In the genomic region with DNA sequence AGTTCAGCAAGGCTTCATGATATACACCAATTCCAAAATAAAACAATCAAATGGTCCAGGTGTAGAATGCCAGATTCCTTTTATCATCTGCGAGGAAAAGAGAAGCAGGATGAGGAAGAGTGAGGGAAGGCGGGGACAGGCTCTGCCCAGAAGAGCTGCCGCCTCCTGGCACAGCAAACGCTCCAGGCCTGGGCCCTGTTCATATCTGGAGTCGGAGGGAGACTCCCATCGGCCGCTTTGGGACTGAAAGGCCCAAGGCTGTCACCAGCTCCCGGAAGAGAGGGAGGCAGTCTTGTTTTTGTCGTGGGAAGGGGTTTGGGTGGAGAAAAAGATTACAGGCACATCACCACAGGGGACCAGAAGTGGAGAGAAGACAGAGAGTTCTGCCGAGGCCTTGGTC, we compare ENCODE assay signal across 2 cellular contexts.
TF ChIP-seq lines count a peak whose summit lies in the region.

No MANE protein-coding gene starts in this region.

TF ChIP-seq in HEK293, 187 proteins besides CTCF, POLR2A, EP300 and RAD21:
- TF ChIP-seq ZNF341 (tag by site-specific recombination; IDR thresholded peaks at IDR 0.05; ENCODE audit: low read depth) = peak; percentile 27; the same call in 1 of the 2 replicates
- TF ChIP-seq ZNF600 (tag by site-specific recombination; IDR thresholded peaks at IDR 0.05) = 0 out of 2 replicates have a peak, but pooled peaks have one; percentile 17
- no peak for TF ChIP-seq ZNF248 (tag by site-specific recombination; IDR thresholded peaks at IDR 0.05)
- TF ChIP-seq ZNF292 (tag by site-specific recombination; IDR thresholded peaks at IDR 0.05; ENCODE audit: borderline replicate concordance, low read depth) = no peak
- TF ChIP-seq ZFP3 (tag by site-specific recombination; IDR thresholded peaks at IDR 0.05; ENCODE audit: low read depth) = no peak

TF ChIP-seq in K562, 482 proteins besides CTCF, POLR2A, EP300 and RAD21:
- TF ChIP-seq HDAC8 (tag; IDR thresholded peaks at IDR 0.05) = no peak
- no peak for TF ChIP-seq XRCC3 (IDR thresholded peaks at IDR 0.05)
